In the genomic region with DNA sequence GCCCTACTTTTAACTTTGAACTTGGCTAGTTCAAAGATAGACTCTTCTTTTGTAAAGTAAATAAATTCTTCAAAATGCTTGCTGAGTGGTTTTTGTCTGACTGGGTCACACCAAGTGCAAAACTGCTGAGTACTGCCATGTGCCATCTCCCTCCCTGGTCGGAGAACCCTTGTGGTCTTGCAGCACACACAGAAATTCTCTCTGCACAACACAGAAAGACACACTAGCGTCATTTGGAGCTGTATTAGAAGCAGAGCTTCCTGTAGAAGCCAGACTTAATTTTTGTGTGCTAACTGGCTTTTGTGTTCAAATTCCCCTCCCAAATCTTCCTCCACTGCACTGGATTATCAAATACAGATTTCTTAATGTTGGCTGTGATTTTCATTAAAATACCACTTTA, we compare ENCODE assay signal across 14 cellular contexts. TPM values are rescaled to one million over a fixed set of nuclear protein-coding genes. Genes with fewer than 3 reads are reported as not detected.
DNase-seq lines count a peak whose midpoint lies in the region; ATAC-seq and TF ChIP-seq lines count a peak whose summit lies in the region.
"Had no signal": no experiment of that assay in that cellular context is flagged by ENCODE, and none has a peak within 500 bp of the region (broad histone marks: within the 10 kb centered on the region; RNA-seq: fewer than 3 reads in every experiment).

No MANE protein-coding gene starts in this region.

- H3K36me3 ChIP-seq in endodermal cell (ENCODE audit: control insufficient read depth, insufficient read depth, low read length) (peaks cover 60% of the 10 kb centered on the region), mesendoderm (ENCODE audit: control insufficient read depth, insufficient read depth, low read length) (peaks cover 24% of the 10 kb centered on the region), brain microvascular endothelial cell (replicated peaks) (peaks cover 53% of the 10 kb centered on the region)

- H4K5ac ChIP-seq in mesendoderm (ENCODE audit: low read length) = no peak overlapping the region

- CTCF ChIA-PET in T-cell (lab: Charles Lee) = interaction anchor here (0.9 to 1.3 kb wide), 2 partner anchors 61 to 101 kb away, joined by 3 to 4 read pairs; no protein-coding TSS in a partner anchor

- H3K4me3 Mint-ChIP-seq in activated T-cell treated with anti-CD3 and anti-CD28 coated beads, Interleukin-2, amount 50 U/mL, for 4 hours = peak overlapping the region; percentile 43
- peak overlapping the region; percentile 29 to 100 (median 60) for H3K4me3 Mint-ChIP-seq in T-cell
- H3K4me3 Mint-ChIP-seq in endodermal cell = no peak overlapping the region
- peak overlapping the region; percentile 25 for H3K4me3 Mint-ChIP-seq in progenitor cell of endocrine pancreas (ENCODE audit: low read depth)

- no peak overlapping the region for H2BK5ac ChIP-seq in mesendoderm (ENCODE audit: low read length)

- no peak overlapping the region for H2AK5ac ChIP-seq in mesendoderm (ENCODE audit: low read length)

- H3K4me1 Mint-ChIP-seq in activated T-cell treated with anti-CD3 and anti-CD28 coated beads, Interleukin-2, amount 50 U/mL, for 4 hours (ENCODE audit: low read depth) = peaks cover 27% of the 10 kb centered on the region
- H3K4me1 Mint-ChIP-seq in T-cell (peaks cover 28 to 32% (median 32%) of the 10 kb centered on the region in 3 donors), endodermal cell (peaks cover 11% of the 10 kb centered on the region), progenitor cell of endocrine pancreas (ENCODE audit: low read depth) (peaks cover 13% of the 10 kb centered on the region)

- no peak overlapping the region for H2BK120ac ChIP-seq in mesendoderm (ENCODE audit: low read depth, low read length)

- H3K27me3 ChIP-seq in endodermal cell (ENCODE audit: control insufficient read depth, insufficient read depth, low read length, poor library complexity, severe bottlenecking) (no peaks in the 10 kb centered on the region), mesendoderm (ENCODE audit: insufficient read depth, low read length, poor library complexity) (no peaks in the 10 kb centered on the region), brain microvascular endothelial cell (replicated peaks) (no peaks in the 10 kb centered on the region)
- H3K27me3 ChIP-seq: breast epithelium, foreskin keratinocyte, MG63 had no signal

- no peak overlapping the region for H2BK15ac ChIP-seq in mesendoderm (replicated peaks; ENCODE audit: low read depth)

- H3K4me2 ChIP-seq in mesendoderm (ENCODE audit: low read length) = no peak overlapping the region

- H3K36me3 Mint-ChIP-seq in activated T-cell treated with anti-CD3 and anti-CD28 coated beads, Interleukin-2, amount 50 U/mL, for 4 hours (ENCODE audit: insufficient read depth) = peaks cover 42% of the 10 kb centered on the region
- peaks cover 52% of the 10 kb centered on the region for H3K36me3 Mint-ChIP-seq in T-cell
- peaks cover 56% of the 10 kb centered on the region for H3K36me3 Mint-ChIP-seq in endodermal cell (ENCODE audit: low read depth)
- H3K36me3 Mint-ChIP-seq in progenitor cell of endocrine pancreas (ENCODE audit: insufficient read depth) = peaks cover 12% of the 10 kb centered on the region

- H3K9me3 ChIP-seq in endodermal cell (ENCODE audit: control insufficient read depth, low read length) = no peaks in the 10 kb centered on the region
- H3K9me3 ChIP-seq: breast epithelium, MG63 had no signal

- H3K4me1 ChIP-seq in endodermal cell (ENCODE audit: control insufficient read depth, insufficient read depth, low read length) (peaks cover 6% of the 10 kb centered on the region), mesendoderm (ENCODE audit: control insufficient read depth, low read depth, low read length) (peaks cover 8% of the 10 kb centered on the region)

- H3K9me3 Mint-ChIP-seq in activated T-cell treated with anti-CD3 and anti-CD28 coated beads, Interleukin-2, amount 50 U/mL, for 4 hours = no peaks in the 10 kb centered on the region
- H3K9me3 Mint-ChIP-seq in T-cell = no peaks in the 10 kb centered on the region
- no peaks in the 10 kb centered on the region for H3K9me3 Mint-ChIP-seq in endodermal cell
- no peaks in the 10 kb centered on the region for H3K9me3 Mint-ChIP-seq in progenitor cell of endocrine pancreas (ENCODE audit: low read depth)

- no peak overlapping the region for H3K18ac ChIP-seq in mesendoderm (ENCODE audit: low read length)

- POLR2A ChIA-PET in T-cell (lab: Charles Lee) = interaction anchor here in 1 of 2 donors (0.6 to 0.7 kb wide), 2 partner anchors 9 to 35 kb away, joined by 3 to 4 read pairs; no protein-coding TSS in a partner anchor

- WGBS in endodermal cell (ENCODE audit: insufficient coverage in 1 of 2, insufficient read length in 1 of 2), 2 experiments = 97 to 100% methylated on average over 2 of the region's 2 CpGs
- no CpG with 5 or more reads among the region's 2 CpGs for WGBS in mesendoderm (ENCODE audit: extremely low coverage, insufficient coverage, low lambda C conversion rate)

- no peak overlapping the region for H3K4ac ChIP-seq in mesendoderm (ENCODE audit: low read depth, low read length)

- no peak for ATAC-seq in activated T-cell treated with anti-CD3 and anti-CD28 coated beads, Interleukin-2, amount 50 U/mL, for 4 hours
- ATAC-seq in T-cell (replicated peaks in 1 of 4) = no peak
- ATAC-seq: foreskin keratinocyte had no signal

- in situ Hi-C loops in brain microvascular endothelial cell (cut with HindIII; ENCODE audit: low pct_ligation_motif_present, low sequenced_read_pairs) = no loop called here

- no peak for DNase-seq in activated T-cell treated with anti-CD3 and anti-CD28 coated beads, Interleukin-2, amount 50 U/mL, for 4 hours
- DNase-seq in activated T-cell treated with anti-CD3 and anti-CD28 coated beads, Interleukin-2, amount 50 U/mL, for 48 hours = no peak
- no peak for DNase-seq in T-cell
- no peak for DNase-seq in endodermal cell
- DNase-seq in progenitor cell of endocrine pancreas (ENCODE audit: low spot score, unreplicated experiment) = no peak
- no peak for DNase-seq in mesendoderm
- no peak for DNase-seq in central memory CD4-positive, alpha-beta T cell
- DNase-seq in brain microvascular endothelial cell = no peak
- DNase-seq: foreskin keratinocyte; MG63; NCI-H82; occipital lobe; stimulated activated naive CD4-positive, alpha-beta T cell had no signal

- H3K79me1 ChIP-seq in mesendoderm (ENCODE audit: low read length) = peaks cover 17% of the 10 kb centered on the region

- H3K27ac Mint-ChIP-seq in T-cell (peak overlapping the region; percentile 13 to 61), endodermal cell (peak overlapping the region; percentile 72), progenitor cell of endocrine pancreas (peak overlapping the region; percentile 84)

- peaks cover 18% of the 10 kb centered on the region for H3K79me2 ChIP-seq in mesendoderm (ENCODE audit: control insufficient read depth, insufficient read depth, low read length)

- H3K4me3 ChIP-seq in endodermal cell (ENCODE audit: low read length) = peak overlapping the region; percentile 96
- H3K4me3 ChIP-seq in mesendoderm (ENCODE audit: low read length) = no peak overlapping the region
- H3K4me3 ChIP-seq in brain microvascular endothelial cell (ENCODE audit: low read depth, low read length) = no peak overlapping the region
- H3K4me3 ChIP-seq: breast epithelium had no signal

- H3K27me3 Mint-ChIP-seq in activated T-cell treated with anti-CD3 and anti-CD28 coated beads, Interleukin-2, amount 50 U/mL, for 4 hours (ENCODE audit: low read depth) = no peaks in the 10 kb centered on the region
- H3K27me3 Mint-ChIP-seq in T-cell (no peaks in the 10 kb centered on the region), endodermal cell (ENCODE audit: insufficient read depth) (no peaks in the 10 kb centered on the region), progenitor cell of endocrine pancreas (no peaks in the 10 kb centered on the region)

- H3K27ac ChIP-seq in endodermal cell (ENCODE audit: low read depth, low read length) (no peak overlapping the region), mesendoderm (ENCODE audit: low read depth, low read length) (no peak overlapping the region), brain microvascular endothelial cell (no peak overlapping the region)
- H3K27ac ChIP-seq: foreskin keratinocyte had no signal

- no peak for TF ChIP-seq CTCF in endodermal cell (conservative IDR thresholded peaks at IDR 0.05)
- no peak for TF ChIP-seq CTCF in progenitor cell of endocrine pancreas (IDR thresholded peaks at IDR 0.05; ENCODE audit: unreplicated experiment)
- no peak for TF ChIP-seq CTCF in brain microvascular endothelial cell (IDR thresholded peaks at IDR 0.05; ENCODE audit: low read depth, low read length, missing control alignments)

- H3K56ac ChIP-seq in mesendoderm (ENCODE audit: low read length) = no peak overlapping the region

- H4K8ac ChIP-seq in mesendoderm (ENCODE audit: low read depth, low read length) = no peak overlapping the region

- H3K9ac ChIP-seq in endodermal cell (ENCODE audit: extremely low read depth, low read length, poor library complexity, severe bottlenecking) (no peak overlapping the region), mesendoderm (ENCODE audit: low read length) (no peak overlapping the region)

- H3K23ac ChIP-seq in mesendoderm (ENCODE audit: low read length) = no peak overlapping the region

RNA-seq across cellular contexts. Expression of gene PSMB4, which starts 2.5 kb away (rescaled TPM):
- 100 to 1,000 TPM; 641 to 690 (median 678) TPM for total RNA-seq in activated T-cell treated with anti-CD3 and anti-CD28 coated beads, Interleukin-2, amount 50 U/mL, for 4 hours
- total RNA-seq in T-cell (100 to 1,000 TPM; 221 to 283 (median 232) TPM), endodermal cell (100 to 1,000 TPM; 327 to 333 TPM), progenitor cell of endocrine pancreas (227 and 235 TPM in 2 replicates)
- polyA plus RNA-seq in endodermal cell (2013, experiment 1 of 2) = 278 TPM
- 254 TPM for polyA plus RNA-seq in endodermal cell (2013, experiment 2 of 2)
- 511 TPM for polyA plus RNA-seq in mesendoderm (2013, experiment 1 of 2)
- polyA plus RNA-seq in mesendoderm (2013, experiment 2 of 2) = 518 TPM

RNA-seq across cellular contexts. Expression of gene SELENBP1, which starts 29.4 kb away (rescaled TPM):
- under 1 TPM; 0.43 to 0.82 (median 0.63) TPM for total RNA-seq in activated T-cell treated with anti-CD3 and anti-CD28 coated beads, Interleukin-2, amount 50 U/mL, for 4 hours
- 1 to 10 TPM in 1 of 5 donors, under 1 TPM in 2, not detected in 2; 0.72 to 1.2 (median 0.93) TPM for total RNA-seq in T-cell
- 10 to 100 TPM; 35.4 to 39.2 TPM for total RNA-seq in endodermal cell
- polyA plus RNA-seq in endodermal cell (2013, experiment 1 of 2) = 40.1 TPM
- polyA plus RNA-seq in endodermal cell (2013, experiment 2 of 2) = 37.3 TPM
- total RNA-seq in progenitor cell of endocrine pancreas = 56.2 and 57.0 TPM in 2 replicates
- polyA plus RNA-seq in mesendoderm (2013, experiment 1 of 2) = 8.0 TPM
- polyA plus RNA-seq in mesendoderm (2013, experiment 2 of 2) = 8.6 TPM

RNA-seq across cellular contexts. Expression of gene RFX5, which starts 54.8 kb away (rescaled TPM):
- 10 to 100 TPM; 48.7 to 58.6 (median 50.9) TPM for total RNA-seq in activated T-cell treated with anti-CD3 and anti-CD28 coated beads, Interleukin-2, amount 50 U/mL, for 4 hours
- 10 to 100 TPM; 50.3 to 79.8 (median 70.2) TPM for total RNA-seq in T-cell
- total RNA-seq in endodermal cell = 10 to 100 TPM; 57.7 to 72.1 TPM
- 66.0 TPM for polyA plus RNA-seq in endodermal cell (2013, experiment 1 of 2)
- polyA plus RNA-seq in endodermal cell (2013, experiment 2 of 2) = 64.5 TPM
- total RNA-seq in progenitor cell of endocrine pancreas = 96.0 and 97.5 TPM in 2 replicates
- polyA plus RNA-seq in mesendoderm (2013, experiment 1 of 2) = 24.0 TPM
- polyA plus RNA-seq in mesendoderm (2013, experiment 2 of 2) = 25.6 TPM

RNA-seq across cellular contexts. Expression of gene POGZ, which starts 57.4 kb away (rescaled TPM):
- total RNA-seq in activated T-cell treated with anti-CD3 and anti-CD28 coated beads, Interleukin-2, amount 50 U/mL, for 4 hours = 10 to 100 TPM; 48.8 to 51.2 (median 49.5) TPM
- 100 to 1,000 TPM in 2 of 5 donors, 10 to 100 TPM in 3; 93.8 to 133 (median 96.7) TPM for total RNA-seq in T-cell
- 100 to 1,000 TPM; 138 to 165 TPM for total RNA-seq in endodermal cell
- polyA plus RNA-seq in endodermal cell (2013, experiment 1 of 2) = 81.3 TPM
- 75.7 TPM for polyA plus RNA-seq in endodermal cell (2013, experiment 2 of 2)
- 188 and 189 TPM in 2 replicates for total RNA-seq in progenitor cell of endocrine pancreas
- polyA plus RNA-seq in mesendoderm (2013, experiment 1 of 2) = 43.2 TPM
- polyA plus RNA-seq in mesendoderm (2013, experiment 2 of 2) = 38.6 TPM

Comparison
In these comparisons a context has a peak if more than half of its experiments do, and no peak if none do; other contexts are left out.
1. RNA of gene SELENBP1, which starts 29.4 kb away (total RNA-seq): 56.2 to 57.0 TPM in progenitor cell of endocrine pancreas and 35.4 to 39.2 TPM in endodermal cell; 0.72 to 1.2 TPM in T-cell and 0.43 to 0.82 TPM in activated T-cell treated with anti-CD3 and anti-CD28 coated beads, Interleukin-2, amount 50 U/mL, for 4 hours; every median in the first group is over 10 times any median in the second.
2. Peak in every context shown above with its lines, with median percentiles within 50 percentile points of each other: H3K27ac Mint-ChIP-seq.